ENCODE assay signal across 12 cellular contexts in genomic region chr2:126645211-126645618, GRCh38.
A peak's percentile ranks its signal among the peaks of the same experiment; 100 is the strongest.
DNase-seq lines count a peak whose midpoint lies in the region; ATAC-seq and TF ChIP-seq lines count a peak whose summit lies in the region.
"Had no signal": no experiment of that assay in that cellular context is flagged by ENCODE, and none has a peak within 500 bp of the region (broad histone marks: within the 10 kb centered on the region; RNA-seq: fewer than 3 reads in every experiment).

No MANE protein-coding gene starts in this region.

- no peaks in the 10 kb centered on the region for H3K27me3 Mint-ChIP-seq in stimulated activated naive CD8-positive, alpha-beta T cell treated with anti-CD3 and anti-CD28 coated beads, Interleukin-15, amount 100 ng/mL, for 72 hours

- no peaks in the 10 kb centered on the region for H3K27me3 ChIP-seq in HL-60 (ENCODE audit: insufficient read depth, poor library complexity, severe bottlenecking)

- ATAC-seq in stimulated activated naive CD8-positive, alpha-beta T cell treated with anti-CD3 and anti-CD28 coated beads, Interleukin-15, Interleukin-2, amounts not matched to agents 100 U/mL and 50 U/mL, for 24 hours: peak; percentile 81
- ATAC-seq in stimulated activated naive CD8-positive, alpha-beta T cell treated with anti-CD3 and anti-CD28 coated beads, Interleukin-15, amount 100 ng/mL, for 72 hours: no peak
- peak; percentile 43 for ATAC-seq in HG02870 (IDR thresholded peaks at IDR 0.05; ENCODE audit: unreplicated experiment)
- ATAC-seq: Panc1 had no signal

- peak overlapping the region; percentile 41 for H3K27ac ChIP-seq in HL-60 (replicated peaks)

- no peak for DNase-seq in stimulated activated naive CD8-positive, alpha-beta T cell treated with anti-CD3 and anti-CD28 coated beads, Interleukin-15, Interleukin-2, amounts not matched to agents 100 U/mL and 50 U/mL, for 24 hours
- no peak for DNase-seq in stimulated activated naive CD8-positive, alpha-beta T cell treated with anti-CD3 and anti-CD28 coated beads, Interleukin-15, amount 100 ng/mL, for 72 hours
- DNase-seq in HL-60 (ENCODE audit: low read depth in 1 of 2, low spot score in 1 of 2) (peak in 1 of 2 experiments; percentile 35), DMS153 (lab: John Stamatoyannopoulos, UW) (no peak), NCI-H1092 (lab: John Stamatoyannopoulos, UW) (no peak), activated T-cell treated with anti-CD3 and anti-CD28 coated beads for 4 hours (no peak)
- DNase-seq in activated naive CD4-positive, alpha-beta T cell treated with anti-CD3 and anti-CD28 coated beads, Interleukin-2, amount 50 U/mL, for 16 hours: no peak
- DNase-seq: activated CD4-positive, CD25-positive, alpha-beta regulatory T cell; NCI-H1417; stimulated activated naive CD4-positive, alpha-beta T cell treated with Interleukin-2 at 50 U/mL for 16 hours had no signal

- H3K4me3 ChIP-seq in HL-60 (replicated peaks; ENCODE audit: insufficient read depth, low read length): no peak overlapping the region

- TF ChIP-seq CTCF in HL-60 (IDR thresholded peaks at IDR 0.05; ENCODE audit: insufficient read depth, low read length): no peak

- H3K9me3 Mint-ChIP-seq in stimulated activated naive CD8-positive, alpha-beta T cell treated with anti-CD3 and anti-CD28 coated beads, Interleukin-15, amount 100 ng/mL, for 72 hours: peaks cover 0 to 6% of the 10 kb centered on the region in 2 donors

- no peak overlapping the region for H3K4me3 Mint-ChIP-seq in stimulated activated naive CD8-positive, alpha-beta T cell treated with anti-CD3 and anti-CD28 coated beads, Interleukin-15, amount 100 ng/mL, for 72 hours

- peak overlapping the region in 1 of 2 donors; percentile 48 for H3K27ac Mint-ChIP-seq in stimulated activated naive CD8-positive, alpha-beta T cell treated with anti-CD3 and anti-CD28 coated beads, Interleukin-15, amount 100 ng/mL, for 72 hours

- H3K4me1 Mint-ChIP-seq in stimulated activated naive CD8-positive, alpha-beta T cell treated with anti-CD3 and anti-CD28 coated beads, Interleukin-15, amount 100 ng/mL, for 72 hours: peaks cover 18% of the 10 kb centered on the region
